17 cellular contexts compared by ENCODE assay signal in genomic region chr1:230518511-230518910, GRCh38.
"Had no signal": no experiment of that assay in that cellular context is flagged by ENCODE, and none has a peak within 500 bp of the region (broad histone marks: within the 10 kb centered on the region; RNA-seq: fewer than 3 reads in every experiment).

No MANE protein-coding gene starts in this region.

- H2AFZ ChIP-seq: parathyroid adenoma had no signal

- H3K36me3 ChIP-seq: ascending aorta, breast epithelium, neutrophil, sigmoid colon, thoracic aorta, upper lobe of right lung had no signal

- H3K9me3 Mint-ChIP-seq: activated CD4-positive, alpha-beta T cell treated with anti-CD3 and anti-CD28 coated beads, Interleukin-2, amount 10 ng/mL, durations not matched to agents 24 days and 14 days; activated naive CD4-positive, alpha-beta T cell treated with anti-CD3 and anti-CD28 coated beads, Interleukin-2, amount 50 U/mL, for 24 hours; activated T-cell treated with anti-CD3 and anti-CD28 coated beads, Interleukin-2, amount 50 U/mL, for 72 hours; memory B cell had no signal

- H3K36me3 Mint-ChIP-seq: activated naive CD4-positive, alpha-beta T cell treated with anti-CD3 and anti-CD28 coated beads, Interleukin-2, amount 50 U/mL, for 24 hours; memory B cell; naive thymus-derived CD8-positive, alpha-beta T cell; stimulated activated naive B cell treated with anti-CD40 and anti-IgM and Interleukin-4, amounts not matched to agents 10 μg/mL and 1 μg/mL and 100 μg/mL, for 72 hours had no signal

- H3K9ac ChIP-seq: parathyroid adenoma had no signal

- H3K79me2 ChIP-seq: parathyroid adenoma had no signal

- H3K27ac Mint-ChIP-seq: activated CD4-positive, alpha-beta T cell treated with anti-CD3 and anti-CD28 coated beads, Interleukin-2, amount 10 ng/mL, durations not matched to agents 24 days and 14 days; activated naive CD4-positive, alpha-beta T cell treated with anti-CD3 and anti-CD28 coated beads, Interleukin-2, amount 50 U/mL, for 24 hours; activated T-cell treated with anti-CD3 and anti-CD28 coated beads, Interleukin-2, amount 50 U/mL, for 72 hours; memory B cell; naive thymus-derived CD8-positive, alpha-beta T cell; stimulated activated naive B cell treated with anti-CD40 and anti-IgM and Interleukin-4, amounts not matched to agents 10 μg/mL and 1 μg/mL and 100 μg/mL, for 72 hours had no signal

- ATAC-seq: activated T-cell treated with anti-CD3 and anti-CD28 coated beads, Interleukin-2, amount 50 U/mL, for 72 hours; naive thymus-derived CD8-positive, alpha-beta T cell; stimulated activated naive B cell treated with anti-CD40 and anti-IgM and Interleukin-4, amounts not matched to agents 10 μg/mL and 1 μg/mL and 100 μg/mL, for 72 hours had no signal

- H3K4me1 ChIP-seq: ascending aorta, breast epithelium, parathyroid adenoma, sigmoid colon, upper lobe of right lung had no signal

- H3K27me3 ChIP-seq: ascending aorta, breast epithelium, upper lobe of right lung had no signal

- H3K4me1 Mint-ChIP-seq: activated CD4-positive, alpha-beta T cell treated with anti-CD3 and anti-CD28 coated beads, Interleukin-2, amount 10 ng/mL, durations not matched to agents 24 days and 14 days; activated naive CD4-positive, alpha-beta T cell treated with anti-CD3 and anti-CD28 coated beads, Interleukin-2, amount 50 U/mL, for 24 hours; memory B cell; naive thymus-derived CD8-positive, alpha-beta T cell had no signal

- DNase-seq: activated CD4-positive, alpha-beta T cell treated with anti-CD3 and anti-CD28 coated beads, Interleukin-2, amount 10 ng/mL, durations not matched to agents 24 days and 14 days; activated CD4-positive, CD25-positive, alpha-beta regulatory T cell; activated gamma-delta T cell; activated T-cell treated with anti-CD3 and anti-CD28 coated beads, Interleukin-2, amount 50 U/mL, for 72 hours; cortex of kidney; mucosa of descending colon; naive thymus-derived CD8-positive, alpha-beta T cell; sigmoid colon; stimulated activated naive B cell treated with anti-CD40 and anti-IgM and Interleukin-4, amounts not matched to agents 10 μg/mL and 1 μg/mL and 100 μg/mL, for 72 hours; upper lobe of right lung had no signal

- H3K4me3 ChIP-seq: ascending aorta, breast epithelium, mucosa of descending colon, sigmoid colon, thoracic aorta, upper lobe of right lung had no signal

- H3K27ac ChIP-seq: ascending aorta, breast epithelium, neutrophil, parathyroid adenoma, sigmoid colon, thoracic aorta, upper lobe of right lung had no signal

- H3K9me3 ChIP-seq: ascending aorta, breast epithelium, mucosa of descending colon, neutrophil, sigmoid colon, thoracic aorta, upper lobe of right lung had no signal

- H3K4me3 Mint-ChIP-seq: activated CD4-positive, alpha-beta T cell treated with anti-CD3 and anti-CD28 coated beads, Interleukin-2, amount 10 ng/mL, durations not matched to agents 24 days and 14 days; activated naive CD4-positive, alpha-beta T cell treated with anti-CD3 and anti-CD28 coated beads, Interleukin-2, amount 50 U/mL, for 24 hours; activated T-cell treated with anti-CD3 and anti-CD28 coated beads, Interleukin-2, amount 50 U/mL, for 72 hours; memory B cell; naive thymus-derived CD8-positive, alpha-beta T cell; stimulated activated naive B cell treated with anti-CD40 and anti-IgM and Interleukin-4, amounts not matched to agents 10 μg/mL and 1 μg/mL and 100 μg/mL, for 72 hours had no signal
